ENCODE assay signal across 8 cellular contexts in genomic region chr11:66883021-66883968, GRCh38. TPM values are rescaled to one million over a fixed set of nuclear protein-coding genes. Genes with fewer than 3 reads are reported as not detected.
DNase-seq lines count a peak whose midpoint lies in the region; ATAC-seq and TF ChIP-seq lines count a peak whose summit lies in the region.

No MANE protein-coding gene starts in this region.

- H3K4me3 ChIP-seq in GM12864 (ENCODE audit: low read depth, low read length) (no peak overlapping the region), WERI-Rb-1 (ENCODE audit: low read depth, low read length) (no peak overlapping the region), cardiac fibroblast (replicated peaks in 1 of 2; ENCODE audit: low read depth in 2 of 2, low read length in 2 of 2) (no peak overlapping the region), kidney epithelial cell (ENCODE audit: low read depth, low read length) (no peak overlapping the region)

- H3K9me3 ChIP-seq in WERI-Rb-1 (ENCODE audit: severe bottlenecking): no peaks in the 10 kb centered on the region

- peak; percentile 84 for TF ChIP-seq CTCF in GM12864 (IDR thresholded peaks at IDR 0.05; ENCODE audit: low read depth, low read length, missing control alignments)
- TF ChIP-seq CTCF in WERI-Rb-1 (IDR thresholded peaks at IDR 0.05; ENCODE audit: low read depth, low read length): peak; percentile 95
- peak; percentile 45 for TF ChIP-seq CTCF in cardiac fibroblast (IDR thresholded peaks at IDR 0.05; ENCODE audit: low read depth, low read length)
- peak; percentile 71 for TF ChIP-seq CTCF in kidney epithelial cell (IDR thresholded peaks at IDR 0.05; ENCODE audit: insufficient read depth, low read length, poor library complexity, severe bottlenecking)

- DNase-seq in GM12864 (ENCODE audit: low read depth): peak; percentile 18
- DNase-seq in NCI-H128 (lab: John Stamatoyannopoulos, UW; ENCODE audit: unreplicated experiment): peak; percentile 63
- peak; percentile 87 for DNase-seq in WERI-Rb-1
- DNase-seq in cardiac fibroblast (ENCODE audit: low read depth in 2 of 2): peak; percentile 51 to 75
- DNase-seq in kidney epithelial cell (ENCODE audit: low read depth): peak; percentile 65
- DNase-seq in stimulated activated CD4-positive, alpha-beta T cell treated with anti-CD3 and anti-CD28 coated beads, Interleukin-1b, Interleukin-23, amount 100 ng/mL, for 1 hour (ENCODE audit: low read depth in 2 of 2): peak; percentile 15 to 48

- H3K27me3 ChIP-seq in WERI-Rb-1 (ENCODE audit: insufficient read depth, low read depth, severe bottlenecking): no peaks in the 10 kb centered on the region
- no peaks in the 10 kb centered on the region for H3K27me3 ChIP-seq in kidney epithelial cell (ENCODE audit: control insufficient read depth, insufficient read depth, low read length)

- H3K27ac ChIP-seq in WERI-Rb-1: no peak overlapping the region

- ATAC-seq in HG03039 (IDR thresholded peaks at IDR 0.05; ENCODE audit: unreplicated experiment): no peak
- no peak for ATAC-seq in GM19351 (IDR thresholded peaks at IDR 0.05; ENCODE audit: unreplicated experiment)

- no peaks in the 10 kb centered on the region for H3K36me3 ChIP-seq in WERI-Rb-1
- H3K36me3 ChIP-seq in kidney epithelial cell (ENCODE audit: control insufficient read depth, insufficient read depth, low read length): no peaks in the 10 kb centered on the region

RNA-seq across cellular contexts. Expression of gene LRFN4, which starts 26.4 kb away (rescaled TPM):
- 53.5 and 72.3 TPM in 2 replicates for total RNA-seq in kidney epithelial cell

RNA-seq across cellular contexts. Expression of gene RCE1, which starts 40.1 kb away (rescaled TPM):
- total RNA-seq in kidney epithelial cell: 45.2 and 52.7 TPM in 2 replicates

Comparison
In these comparisons a context has a peak if more than half of its experiments do, and no peak if none do; other contexts are left out.
1. DNase-seq: peak in every context shown above with its lines; median percentile 87 in WERI-Rb-1; 65 in kidney epithelial cell; 63 in NCI-H128; 63 in cardiac fibroblast; 32 in stimulated activated CD4-positive, alpha-beta T cell treated with anti-CD3 and anti-CD28 coated beads, Interleukin-1b, Interleukin-23, amount 100 ng/mL, for 1 hour; 18 in GM12864.
2. CTCF ChIP-seq: peak in every context shown above with its lines; median percentile 95 in WERI-Rb-1; 84 in GM12864; 71 in kidney epithelial cell; 45 in cardiac fibroblast.